Comparison of ENCODE assay signal across 8 cellular contexts in the genomic region with DNA sequence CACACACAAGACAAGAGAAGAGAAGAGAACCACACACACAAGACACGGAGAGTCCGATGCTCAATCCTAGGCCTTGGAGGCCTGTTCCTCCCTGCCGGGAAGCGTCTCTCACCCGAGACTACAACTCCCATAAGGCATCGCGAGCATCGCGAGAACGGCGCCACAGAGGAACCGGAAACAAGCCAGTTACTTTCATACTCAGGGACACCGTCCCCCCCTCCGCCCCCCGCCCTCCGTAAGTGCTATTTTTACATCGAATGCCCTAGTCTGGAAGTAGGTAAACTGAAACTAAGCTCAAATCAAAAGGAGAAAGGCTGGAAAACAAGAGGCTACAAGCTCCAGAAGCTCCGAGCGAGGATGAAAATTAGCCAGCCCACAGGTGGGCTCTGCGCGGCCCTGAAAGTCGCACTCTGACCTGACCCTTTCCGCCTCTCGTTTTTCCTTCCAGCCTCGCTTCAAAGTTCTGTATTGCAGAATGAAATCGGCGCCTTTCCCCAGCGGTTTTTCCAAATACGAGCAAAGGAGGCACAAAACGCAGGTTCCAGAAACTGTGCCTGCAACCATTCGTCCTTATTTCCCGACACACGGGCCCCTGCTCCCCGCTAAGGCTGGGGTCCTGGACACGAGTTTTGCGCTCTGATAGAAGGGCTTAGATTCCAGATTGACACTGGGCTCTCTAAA. TPM values are rescaled to one million over a fixed set of nuclear protein-coding genes. Genes with fewer than 3 reads are reported as not detected.
A peak's percentile ranks its signal among the peaks of the same experiment; 100 is the strongest.
DNase-seq lines count a peak whose midpoint lies in the region; ATAC-seq and TF ChIP-seq lines count a peak whose summit lies in the region.

No MANE protein-coding gene starts in this region.

- TF ChIP-seq POLR2A in lower leg skin (IDR thresholded peaks at IDR 0.05), result no peak

- no peaks in the 10 kb centered on the region for H3K36me3 ChIP-seq in duodenal mucosa (ENCODE audit: control insufficient read depth in 1 of 2, insufficient read depth in 2 of 2, low read length in 2 of 2)

- intact Hi-C loops in lower leg skin (cut with DNase I; ENCODE audit: low total_unique reads), result loop anchor here (10.0 kb wide), 1 partner anchor 305 kb away; no protein-coding TSS in a partner anchor

- peak overlapping the region; percentile 82 for H3K27ac ChIP-seq in duodenal mucosa (ENCODE audit: low read depth, low read length)

- no peak for TF ChIP-seq CTCF in lower leg skin (IDR thresholded peaks at IDR 0.05)

- no peaks in the 10 kb centered on the region for H3K27me3 ChIP-seq in duodenal mucosa (ENCODE audit: control insufficient read depth in 1 of 2, insufficient read depth in 2 of 2, low read length in 2 of 2)

- H3K4me3 ChIP-seq in duodenal mucosa (ENCODE audit: low read depth in 1 of 2, low read length in 2 of 2), result peak overlapping the region; percentile 85 to 99
- peak overlapping the region; percentile 64 for H3K4me3 ChIP-seq in lower leg skin (ENCODE audit: low read depth, poor library complexity, severe bottlenecking)

- peaks cover 0 to 5% of the 10 kb centered on the region in 2 donors for H3K4me1 ChIP-seq in duodenal mucosa (ENCODE audit: control insufficient read depth in 1 of 2, insufficient read depth in 2 of 2, low read length in 2 of 2)

- 1% methylated on average over 34 to 36 of the region's 36 CpGs for WGBS in lower leg skin, 2 donors

- DNase-seq in CD1c-positive myeloid dendritic cell (ENCODE audit: extremely low spot score), result peak; percentile 95
- peak; percentile 70 for DNase-seq in NCI-H748 treated with DMSO at 0.1 percent for 48 hours (lab: John Stamatoyannopoulos, UW)
- DNase-seq in activated CD4-positive, alpha-beta T cell treated with anti-CD3 and anti-CD28 coated beads, Interleukin-2, amount 50 U/mL, for 48 hours, result peak; percentile 94 to 96
- DNase-seq in lower leg skin (ENCODE audit: low spot score in 2 of 2), result peak; percentile 92 to 98
- peak; percentile 90 to 92 for DNase-seq in stimulated activated CD4-positive, alpha-beta T cell treated with anti-CD3 and anti-CD28 coated beads, Interleukin-4, amount 100 ng/mL, for 4 hours

- H3K9ac ChIP-seq in duodenal mucosa (ENCODE audit: low read depth in 1 of 2, low read length in 2 of 2), result peak overlapping the region; percentile 91 to 98

- H3K9me3 ChIP-seq in duodenal mucosa (ENCODE audit: control insufficient read depth in 1 of 2, low read length in 2 of 2), result no peaks in the 10 kb centered on the region

- ATAC-seq in GM19397 (IDR thresholded peaks at IDR 0.05; ENCODE audit: unreplicated experiment) (peak; percentile 92), HG03565 (IDR thresholded peaks at IDR 0.05; ENCODE audit: unreplicated experiment) (peak; percentile 97)

RNA-seq across cellular contexts. Expression of a gene that starts 11.5 kb away (rescaled TPM):
- total RNA-seq in lower leg skin, result under 1 TPM in 1 of 4 donors, not detected in 3; 0.49 TPM

RNA-seq across cellular contexts. Expression of a gene that starts 35.0 kb away (rescaled TPM):
- 10 to 100 TPM; 17.6 to 23.1 (median 19.4) TPM for total RNA-seq in lower leg skin

Comparison
In these comparisons a context has a peak if more than half of its experiments do, and no peak if none do; other contexts are left out.
1. Peak in every context shown above with its lines: DNase-seq, ATAC-seq, H3K4me3 ChIP-seq and H3K27ac ChIP-seq.